In genomic region chr2:147829106-147829505, GRCh38 we compare ENCODE assay signal across 1 cellular context.
TF ChIP-seq lines count a peak whose summit lies in the region.

No MANE protein-coding gene starts in this region.

TF ChIP-seq in A549, 52 proteins besides CTCF, POLR2A, EP300 and RAD21 (continued from another document):
- TF ChIP-seq ELK1 (IDR thresholded peaks at IDR 0.05; ENCODE audit: low read depth, low read length): no peak
- TF ChIP-seq NFE2L2 (conservative IDR thresholded peaks at IDR 0.05; ENCODE audit: low read length): peak; percentile 95
- no peak for TF ChIP-seq PHF8 (IDR thresholded peaks at IDR 0.05; ENCODE audit: borderline replicate concordance, low read depth)
- TF ChIP-seq MAX (IDR thresholded peaks at IDR 0.05): no peak
- no peak for TF ChIP-seq PBX3 (IDR thresholded peaks at IDR 0.05)
TF ChIP-seq in A549: peak in this region for 2.
